2 cellular contexts compared by ENCODE assay signal in the genomic region with DNA sequence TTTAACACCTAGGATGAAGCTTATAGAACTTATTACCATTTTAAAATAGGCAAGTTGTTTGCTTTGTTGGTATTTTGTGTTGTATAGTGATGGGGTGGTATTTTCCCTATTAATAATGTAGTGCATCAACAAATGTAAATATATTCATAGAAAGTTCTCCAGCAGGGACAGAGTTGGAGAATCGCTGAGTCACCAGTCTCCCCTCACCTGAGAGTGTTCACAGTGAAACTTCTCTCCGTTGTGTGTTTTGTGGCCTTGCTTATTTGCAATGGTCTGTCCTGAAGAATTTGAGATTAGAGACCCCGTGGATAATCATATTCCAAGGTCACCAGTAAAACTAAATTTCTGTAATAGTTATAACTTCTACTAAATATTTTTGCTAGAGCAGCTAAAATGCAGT.
A peak's percentile ranks its signal among the peaks of the same experiment; 100 is the strongest.
TF ChIP-seq lines count a peak whose summit lies in the region.

No MANE protein-coding gene starts in this region.

TF ChIP-seq in A549, 52 proteins besides CTCF, POLR2A, EP300 and RAD21:
- 0 out of 2 replicates have a peak, but pooled peaks have one; percentile 26 for TF ChIP-seq NFE2L2 (conservative IDR thresholded peaks at IDR 0.05; ENCODE audit: low read length)
- TF ChIP-seq MAFK (IDR thresholded peaks at IDR 0.05; ENCODE audit: partially characterized antibody) = peak; percentile 43
- no peak for TF ChIP-seq SMC3 (IDR thresholded peaks at IDR 0.05)
- no peak for TF ChIP-seq EHMT2 (IDR thresholded peaks at IDR 0.05; ENCODE audit: low read depth)
TF ChIP-seq in A549: peak in this region for 2.

TF ChIP-seq in IMR-90, 13 proteins besides CTCF, POLR2A, EP300 and RAD21:
- TF ChIP-seq NFE2L2 (IDR thresholded peaks at IDR 0.05; ENCODE audit: low read depth, low read length) (peak; percentile 64), MAFK (IDR thresholded peaks at IDR 0.05; ENCODE audit: low read depth, low read length) (peak; percentile 48)
- TF ChIP-seq, protein P1, sequence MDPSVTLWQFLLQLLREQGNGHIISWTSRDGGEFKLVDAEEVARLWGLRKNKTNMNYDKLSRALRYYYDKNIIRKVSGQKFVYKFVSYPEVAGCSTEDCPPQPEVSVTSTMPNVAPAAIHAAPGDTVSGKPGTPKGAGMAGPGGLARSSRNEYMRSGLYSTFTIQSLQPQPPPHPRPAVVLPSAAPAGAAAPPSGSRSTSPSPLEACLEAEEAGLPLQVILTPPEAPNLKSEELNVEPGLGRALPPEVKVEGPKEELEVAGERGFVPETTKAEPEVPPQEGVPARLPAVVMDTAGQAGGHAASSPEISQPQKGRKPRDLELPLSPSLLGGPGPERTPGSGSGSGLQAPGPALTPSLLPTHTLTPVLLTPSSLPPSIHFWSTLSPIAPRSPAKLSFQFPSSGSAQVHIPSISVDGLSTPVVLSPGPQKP (IDR thresholded peaks at IDR 0.05; ENCODE audit: borderline replicate concordance, low read depth, low read length) = no peak
